In genomic region chr1:2975466-2976179, GRCh38 we compare ENCODE assay signal across 1 cellular context.
TF ChIP-seq lines count a peak whose summit lies in the region.

No MANE protein-coding gene starts in this region.

TF ChIP-seq in HEK293, 187 proteins besides CTCF, POLR2A, EP300 and RAD21 (continued from another document):
- TF ChIP-seq KLF8 (tag by site-specific recombination; IDR thresholded peaks at IDR 0.05) (peak; percentile 75), ZNF776 (tag by site-specific recombination; IDR thresholded peaks at IDR 0.05; ENCODE audit: borderline replicate concordance) (no peak), ZSCAN16 (tag by site-specific recombination; IDR thresholded peaks at IDR 0.05) (no peak), ZNF610 (tag by site-specific recombination; IDR thresholded peaks at IDR 0.05; ENCODE audit: borderline replicate concordance) (no peak), ZXDB (tag by site-specific recombination; IDR thresholded peaks at IDR 0.05) (no peak), ZNF16 (tag by site-specific recombination; IDR thresholded peaks at IDR 0.05; ENCODE audit: low read depth) (no peak), ZNF433 (tag by site-specific recombination; IDR thresholded peaks at IDR 0.05; ENCODE audit: low read depth) (no peak), ZNF335 (tag by site-specific recombination; conservative IDR thresholded peaks at IDR 0.05) (no peak)
